Comparison of ENCODE assay signal across 31 cellular contexts in genomic region chr6:106579281-106579680, GRCh38.
"Had no signal": no experiment of that assay in that cellular context is flagged by ENCODE, and none has a peak within 500 bp of the region (broad histone marks: within the 10 kb centered on the region; RNA-seq: fewer than 3 reads in every experiment).

No MANE protein-coding gene starts in this region.

- H3K4me1 ChIP-seq: gastroesophageal sphincter, pancreas, prostate gland, stomach, suprapubic skin had no signal

- FAIRE-seq: astrocyte, pancreas had no signal

- H3K4me3 Mint-ChIP-seq: mesothelial cell of epicardium; naive B cell; nephron progenitor cell; stimulated activated naive B cell treated with anti-CD40 and anti-IgM and Interleukin-4, amounts not matched to agents 10 μg/mL and 1 μg/mL and 100 μg/mL, for 72 hours had no signal

- H2AFZ ChIP-seq: hepatocyte had no signal

- H3K27me3 ChIP-seq: brain microvascular endothelial cell, gastroesophageal sphincter, hepatocyte, pancreas, stomach, suprapubic skin, tibial nerve had no signal

- H3K9me3 Mint-ChIP-seq: mesothelial cell of epicardium; naive B cell; nephron progenitor cell; stimulated activated naive B cell treated with anti-CD40 and anti-IgM and Interleukin-4, amounts not matched to agents 10 μg/mL and 1 μg/mL and 100 μg/mL, for 72 hours had no signal

- H3K36me3 ChIP-seq: brain microvascular endothelial cell, pancreas, prostate gland, WERI-Rb-1 had no signal

- H3K9me3 ChIP-seq: gastroesophageal sphincter, pancreas, prostate gland, stomach, suprapubic skin, tibial nerve had no signal

- H3K27ac ChIP-seq: brain microvascular endothelial cell, epithelial cell of prostate, gastroesophageal sphincter, hepatocyte, pancreas, prostate gland, stomach, suprapubic skin, tibial nerve, WERI-Rb-1 had no signal

- H3K4me1 Mint-ChIP-seq: mesothelial cell of epicardium, naive B cell had no signal

- H3K27ac Mint-ChIP-seq: mesothelial cell of epicardium; naive B cell; nephron progenitor cell; stimulated activated naive B cell treated with anti-CD40 and anti-IgM and Interleukin-4, amounts not matched to agents 10 μg/mL and 1 μg/mL and 100 μg/mL, for 72 hours had no signal

- H3K79me2 ChIP-seq: hepatocyte had no signal

- ATAC-seq: activated CD4-positive, CD25-positive, alpha-beta regulatory T cell treated with anti-CD3 and anti-CD28 coated beads, Interleukin-2, amount 50 U/mL, for 24 hours; gastroesophageal sphincter; left ventricle myocardium superior; pancreas; stimulated activated naive B cell treated with anti-CD40 and anti-IgM and Interleukin-4, amounts not matched to agents 10 μg/mL and 1 μg/mL and 100 μg/mL, for 72 hours had no signal

- H3K4me2 ChIP-seq: hepatocyte, smooth muscle cell had no signal

- DNase-seq: activated CD4-positive, alpha-beta T cell treated with anti-CD3 and anti-CD28 coated beads for 48 hours; activated CD4-positive, alpha-beta T cell treated with anti-CD3 and anti-CD28 coated beads, Interleukin-2, amount 50 U/mL, for 48 hours; activated CD8-positive, alpha-beta memory T cell treated with anti-CD3 and anti-CD28 coated beads for 24 hours; activated gamma-delta T cell; activated naive CD4-positive, alpha-beta T cell treated with anti-CD3 and anti-CD28 coated beads, Interleukin-2, amount 50 U/mL, for 16 hours; activated T-cell treated with anti-CD3 and anti-CD28 coated beads, Interleukin-2, amount 50 U/mL, for 1 hour; amniotic stem cell; brain microvascular endothelial cell; cortex of kidney; islet precursor cell; left ventricle myocardium superior; naive B cell; nephron progenitor cell; pancreas; retina; stimulated activated CD4-positive, alpha-beta T cell treated with anti-CD3 and anti-CD28 coated beads, Interleukin-1b, Interleukin-23, amount 100 ng/mL, for 48 hours; stimulated activated CD4-positive, alpha-beta T cell treated with anti-CD3 and anti-CD28 coated beads, Interleukin-4, amount 100 ng/mL, for 4 hours; stimulated activated CD8-positive, alpha-beta memory T cell treated with anti-CD3 and anti-CD28 coated beads, Interleukin-4, amount 100 ng/mL, for 48 hours; stimulated activated naive B cell treated with anti-CD40 and anti-IgM and Interleukin-4, amounts not matched to agents 10 μg/mL and 1 μg/mL and 100 μg/mL, for 72 hours; stomach; WERI-Rb-1 had no signal

- H3K4me3 ChIP-seq: gastroesophageal sphincter, hepatocyte, pancreas, prostate gland, smooth muscle cell, stomach, suprapubic skin, tibial nerve had no signal
